ENCODE assay signal across 16 cellular contexts in the genomic region with DNA sequence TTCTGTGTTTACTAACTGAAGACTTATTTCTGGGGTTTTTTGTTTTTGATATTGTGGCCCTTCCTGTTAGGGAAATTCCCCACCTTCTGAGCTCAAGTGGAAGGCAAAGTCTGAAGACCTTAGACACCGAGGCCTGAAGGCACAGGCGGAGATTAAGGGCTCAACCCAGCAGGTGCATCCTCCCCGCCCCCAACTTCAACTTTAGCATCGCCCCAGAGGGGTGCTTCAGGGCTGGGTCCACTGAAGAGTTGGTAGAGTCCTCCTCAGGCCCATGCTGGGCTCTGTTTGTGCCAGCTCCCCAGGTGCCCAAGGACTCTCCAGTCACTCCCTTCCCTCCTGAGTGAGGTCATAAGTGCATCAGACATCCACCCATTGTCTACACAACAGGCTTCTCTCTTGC. TPM values are rescaled to one million over a fixed set of nuclear protein-coding genes. Genes with fewer than 3 reads are reported as not detected.
DNase-seq lines count a peak whose midpoint lies in the region; ATAC-seq and TF ChIP-seq lines count a peak whose summit lies in the region.
"Had no signal": no experiment of that assay in that cellular context is flagged by ENCODE, and none has a peak within 500 bp of the region (broad histone marks: within the 10 kb centered on the region; RNA-seq: fewer than 3 reads in every experiment).

No MANE protein-coding gene starts in this region.

- TF ChIP-seq CTCF in natural killer cell (IDR thresholded peaks at IDR 0.05) (no peak), HEK293 (tag by site-specific recombination; IDR thresholded peaks at IDR 0.05) (no peak), activated B cell treated with CpG ODN at 0.5 μM for 24 hours (IDR thresholded peaks at IDR 0.05) (no peak)

- no peak overlapping the region for H3K4me3 ChIP-seq in HEK293 (ENCODE audit: low read depth, low read length)
- H3K4me3 ChIP-seq: A549 had no signal

- CTCF ChIA-PET in HEK293 (lab: Yijun Ruan, JAX) = no interaction called here
- CTCF ChIA-PET in activated B cell treated with CpG ODN at 0.5 μM for 24 hours (lab: Charles Lee) = interaction anchor here (1.0 to 1.4 kb wide), 3 partner anchors 11 to 199 kb away, joined by 3 read pairs; no protein-coding TSS in a partner anchor

- H3K27ac Mint-ChIP-seq in natural killer cell (no peak overlapping the region), activated B cell treated with CpG ODN at 0.5 μM for 24 hours (peak overlapping the region; percentile 71)
- no peak overlapping the region for H3K27ac Mint-ChIP-seq in natural killer cell treated with Interleukin-12 subunit alpha and Interleukin-12 subunit beta and Interleukin-15 and Interleukin-18, amount 100 ng/mL, for 72 hours

- DNase-seq in natural killer cell = no peak
- no peak for DNase-seq in natural killer cell treated with Interleukin-12 subunit alpha and Interleukin-12 subunit beta and Interleukin-15 and Interleukin-18, amount 100 ng/mL, for 72 hours (ENCODE audit: low spot score)
- no peak for DNase-seq in activated B cell treated with CpG ODN at 0.5 μM for 24 hours
- DNase-seq: Calu3, NCI-H1694, NCI-H2107, NCI-H446, SHP77, T-helper 2 cell had no signal

- H3K36me3 ChIP-seq in HEK293 (ENCODE audit: control insufficient read depth in 2 of 2, insufficient read depth in 1 of 2, low read length in 2 of 2) = no peaks in the 10 kb centered on the region

- H3K4me3 Mint-ChIP-seq in natural killer cell (no peak overlapping the region), activated B cell treated with CpG ODN at 0.5 μM for 24 hours (no peak overlapping the region)
- H3K4me3 Mint-ChIP-seq in natural killer cell treated with Interleukin-12 subunit alpha and Interleukin-12 subunit beta and Interleukin-15 and Interleukin-18, amount 100 ng/mL, for 72 hours = no peak overlapping the region

- H3K27ac ChIP-seq in HEK293 (ENCODE audit: extremely low read depth, low read depth, low read length) = no peak overlapping the region
- H3K27ac ChIP-seq: A549 had no signal

- H3K9me3 Mint-ChIP-seq in natural killer cell (peaks cover 4 to 5% of the 10 kb centered on the region in 2 donors), activated B cell treated with CpG ODN at 0.5 μM for 24 hours (peaks cover 9% of the 10 kb centered on the region)
- H3K9me3 Mint-ChIP-seq in natural killer cell treated with Interleukin-12 subunit alpha and Interleukin-12 subunit beta and Interleukin-15 and Interleukin-18, amount 100 ng/mL, for 72 hours = peaks cover 5% of the 10 kb centered on the region

- H3K4me1 Mint-ChIP-seq in natural killer cell = no peaks in the 10 kb centered on the region
- no peaks in the 10 kb centered on the region for H3K4me1 Mint-ChIP-seq in natural killer cell treated with Interleukin-12 subunit alpha and Interleukin-12 subunit beta and Interleukin-15 and Interleukin-18, amount 100 ng/mL, for 72 hours (ENCODE audit: low read depth in 2 of 2)
- H3K4me1 Mint-ChIP-seq in activated B cell treated with CpG ODN at 0.5 μM for 24 hours = peaks cover 11% of the 10 kb centered on the region

- no peaks in the 10 kb centered on the region for H3K27me3 Mint-ChIP-seq in natural killer cell (ENCODE audit: low read depth in 2 of 2)
- no peaks in the 10 kb centered on the region for H3K27me3 Mint-ChIP-seq in natural killer cell treated with Interleukin-12 subunit alpha and Interleukin-12 subunit beta and Interleukin-15 and Interleukin-18, amount 100 ng/mL, for 72 hours
- no peaks in the 10 kb centered on the region for H3K27me3 Mint-ChIP-seq in activated B cell treated with CpG ODN at 0.5 μM for 24 hours

- no peaks in the 10 kb centered on the region for H3K4me1 ChIP-seq in HEK293 (ENCODE audit: control insufficient read depth, insufficient read depth, low read length)

- H3K9me3 ChIP-seq in HEK293 (ENCODE audit: control insufficient read depth, insufficient read depth, low read depth, low read length) = no peaks in the 10 kb centered on the region

- ATAC-seq in natural killer cell (peak in 2 of 3 donors; percentile 17 to 38), activated B cell treated with CpG ODN at 0.5 μM for 24 hours (ENCODE audit: low read depth) (peak; percentile 86), GM21526 (IDR thresholded peaks at IDR 0.05; ENCODE audit: low FRiP score, unreplicated experiment) (no peak), GM19467 (IDR thresholded peaks at IDR 0.05; ENCODE audit: unreplicated experiment) (no peak), HG03097 (IDR thresholded peaks at IDR 0.05; ENCODE audit: low FRiP score, unreplicated experiment) (no peak), HG02885 (IDR thresholded peaks at IDR 0.05; ENCODE audit: poor library complexity, unreplicated experiment) (no peak)
- no peak for ATAC-seq in natural killer cell treated with Interleukin-12 subunit alpha and Interleukin-12 subunit beta and Interleukin-15 and Interleukin-18, amount 100 ng/mL, for 72 hours
- ATAC-seq: A549, SK-N-SH treated with all-trans-retinoic acid at 6 μM for 48 hours had no signal

- POLR2A ChIA-PET in HEK293 (lab: Yijun Ruan, JAX) (interaction anchor here (1.6 kb wide), 1 partner anchor 180 kb away, joined by 4 read pairs; the partner anchor contains the start of gene OGDH), activated B cell treated with CpG ODN at 0.5 μM for 24 hours (lab: Charles Lee) (interaction anchor here (0.6 to 1.8 kb wide), 8 partner anchors 10 to 205 kb away, joined by 3 to 10 read pairs (median 4); partner anchors contain the start of genes OGDH, PPIA and TMED4)

- H3K36me3 Mint-ChIP-seq in natural killer cell (peaks cover 8% of the 10 kb centered on the region), activated B cell treated with CpG ODN at 0.5 μM for 24 hours (ENCODE audit: low read depth) (peaks cover 4% of the 10 kb centered on the region)
- peaks cover 7% of the 10 kb centered on the region for H3K36me3 Mint-ChIP-seq in natural killer cell treated with Interleukin-12 subunit alpha and Interleukin-12 subunit beta and Interleukin-15 and Interleukin-18, amount 100 ng/mL, for 72 hours

- intact Hi-C loops in natural killer cell (cut with micrococcal nuclease) = no loop called here
- intact Hi-C loops in activated B cell treated with CpG ODN at 0.5 μM for 24 hours (cut with micrococcal nuclease) = loop anchor here (2.0 kb wide), 1 partner anchor 18 kb away; no protein-coding TSS in a partner anchor

TF ChIP-seq in HEK293, 187 proteins besides CTCF, POLR2A, EP300 and RAD21:
- TF ChIP-seq EGR2 (tag by site-specific recombination; IDR thresholded peaks at IDR 0.05; ENCODE audit: low read depth) (no peak), ZIC2 (tag by site-specific recombination; IDR thresholded peaks at IDR 0.05) (peak; percentile 91), OSR2 (tag by site-specific recombination; IDR thresholded peaks at IDR 0.05) (no peak)

RNA-seq across cellular contexts. Expression of gene PPIA, which starts 9.4 kb away (rescaled TPM):
- 100 to 1,000 TPM; 701 to 727 (median 718) TPM for total RNA-seq in natural killer cell
- total RNA-seq in natural killer cell treated with Interleukin-12 subunit alpha and Interleukin-12 subunit beta and Interleukin-15 and Interleukin-18, amount 100 ng/mL, for 72 hours = 1,000 to 10,000 TPM; 1,523 to 1,782 TPM
- 1,411 and 1,534 TPM in 2 replicates for total RNA-seq in activated B cell treated with CpG ODN at 0.5 μM for 24 hours

RNA-seq across cellular contexts. Expression of gene ZMIZ2, which starts 38.4 kb away (rescaled TPM):
- total RNA-seq in natural killer cell = 100 to 1,000 TPM; 152 to 170 (median 167) TPM
- 100 to 1,000 TPM; 108 to 133 TPM for total RNA-seq in natural killer cell treated with Interleukin-12 subunit alpha and Interleukin-12 subunit beta and Interleukin-15 and Interleukin-18, amount 100 ng/mL, for 72 hours
- total RNA-seq in activated B cell treated with CpG ODN at 0.5 μM for 24 hours = 378 and 440 TPM in 2 replicates

Comparison
In these comparisons a context has a peak if more than half of its experiments do, and no peak if none do; other contexts are left out.
1. ATAC-seq: peak in natural killer cell (2 of 3) and activated B cell treated with CpG ODN at 0.5 μM for 24 hours (single experiment); none in natural killer cell treated with Interleukin-12 subunit alpha and Interleukin-12 subunit beta and Interleukin-15 and Interleukin-18, amount 100 ng/mL, for 72 hours (0 of 2), GM21526 (single experiment), GM19467 (single experiment), HG03097 (single experiment) and HG02885 (single experiment).